ENCODE assay signal across 18 cellular contexts in genomic region chr10:105700327-105700726, GRCh38.
A peak's percentile ranks its signal among the peaks of the same experiment; 100 is the strongest.
DNase-seq lines count a peak whose midpoint lies in the region; TF ChIP-seq lines count a peak whose summit lies in the region.
"Had no signal": no experiment of that assay in that cellular context is flagged by ENCODE, and none has a peak within 500 bp of the region (broad histone marks: within the 10 kb centered on the region; RNA-seq: fewer than 3 reads in every experiment).

No MANE protein-coding gene starts in this region.

- no peak overlapping the region for H3K9ac ChIP-seq in NT2/D1 (ENCODE audit: insufficient read length, low read depth)
- H3K9ac ChIP-seq in endodermal cell (ENCODE audit: extremely low read depth, low read length, poor library complexity, severe bottlenecking), result no peak overlapping the region
- no peak overlapping the region for H3K9ac ChIP-seq in mesendoderm (ENCODE audit: low read length)

- H3K27ac Mint-ChIP-seq in endodermal cell, result no peak overlapping the region
- H3K27ac Mint-ChIP-seq: CD4-positive, CD25-positive, alpha-beta regulatory T cell; CD8-positive, alpha-beta memory T cell; IgD-negative memory B cell had no signal

- no peak overlapping the region for H3K4me3 Mint-ChIP-seq in endodermal cell
- H3K4me3 Mint-ChIP-seq: CD4-positive, CD25-positive, alpha-beta regulatory T cell; CD8-positive, alpha-beta memory T cell; IgD-negative memory B cell had no signal

- H2BK15ac ChIP-seq in mesendoderm (replicated peaks; ENCODE audit: low read depth), result no peak overlapping the region

- no peak overlapping the region for H3K18ac ChIP-seq in mesendoderm (ENCODE audit: low read length)

- H2BK120ac ChIP-seq in mesendoderm (ENCODE audit: low read depth, low read length), result no peak overlapping the region

- H2AK5ac ChIP-seq in mesendoderm (ENCODE audit: low read length), result no peak overlapping the region

- H3K36me3 ChIP-seq in NT2/D1 (ENCODE audit: insufficient read depth, insufficient read length, low read length), result no peaks in the 10 kb centered on the region
- no peaks in the 10 kb centered on the region for H3K36me3 ChIP-seq in endodermal cell (ENCODE audit: control insufficient read depth, insufficient read depth, low read length)
- H3K36me3 ChIP-seq in mesendoderm (ENCODE audit: control insufficient read depth, insufficient read depth, low read length), result no peaks in the 10 kb centered on the region
- H3K36me3 ChIP-seq: BE2C, HAP-1 had no signal

- no peak overlapping the region for H3K23ac ChIP-seq in mesendoderm (ENCODE audit: low read length)

- no peak overlapping the region for H3K56ac ChIP-seq in mesendoderm (ENCODE audit: low read length)

- H2BK5ac ChIP-seq in mesendoderm (ENCODE audit: low read length), result no peak overlapping the region

- H3K4me1 ChIP-seq in NT2/D1 (ENCODE audit: insufficient read depth, insufficient read length), result peaks cover 6% of the 10 kb centered on the region
- peaks cover 11% of the 10 kb centered on the region for H3K4me1 ChIP-seq in endodermal cell (ENCODE audit: control insufficient read depth, insufficient read depth, low read length)
- peaks cover 2% of the 10 kb centered on the region for H3K4me1 ChIP-seq in mesendoderm (ENCODE audit: control insufficient read depth, low read depth, low read length)
- H3K4me1 ChIP-seq: BE2C, HAP-1 had no signal

- no peak overlapping the region for H4K8ac ChIP-seq in mesendoderm (ENCODE audit: low read depth, low read length)

- no peaks in the 10 kb centered on the region for H3K9me3 ChIP-seq in NT2/D1 (ENCODE audit: insufficient read depth, low read length)
- H3K9me3 ChIP-seq in endodermal cell (ENCODE audit: control insufficient read depth, low read length), result no peaks in the 10 kb centered on the region
- H3K9me3 ChIP-seq: BE2C, HAP-1 had no signal

- H3K79me2 ChIP-seq in mesendoderm (ENCODE audit: control insufficient read depth, insufficient read depth, low read length), result no peaks in the 10 kb centered on the region

- no peak overlapping the region for H4K5ac ChIP-seq in mesendoderm (ENCODE audit: low read length)

- 39 to 61% methylated on average over 2 of the region's 2 CpGs for WGBS in endodermal cell (ENCODE audit: insufficient coverage in 1 of 2, insufficient read length in 1 of 2), 2 experiments
- no CpG with 5 or more reads among the region's 2 CpGs for WGBS in mesendoderm (ENCODE audit: extremely low coverage, insufficient coverage, low lambda C conversion rate)

- H3K27me3 ChIP-seq in NT2/D1 (ENCODE audit: insufficient read depth, insufficient read length) (no peaks in the 10 kb centered on the region), endodermal cell (ENCODE audit: control insufficient read depth, insufficient read depth, low read length, poor library complexity, severe bottlenecking) (peaks cover 3% of the 10 kb centered on the region), mesendoderm (ENCODE audit: insufficient read depth, low read length, poor library complexity) (no peaks in the 10 kb centered on the region)
- H3K27me3 ChIP-seq: BE2C had no signal

- peaks cover 19% of the 10 kb centered on the region for H3K27me3 Mint-ChIP-seq in endodermal cell (ENCODE audit: insufficient read depth)
- H3K27me3 Mint-ChIP-seq: CD8-positive, alpha-beta memory T cell; IgD-negative memory B cell had no signal

- H3K4me3 ChIP-seq in NT2/D1 (ENCODE audit: insufficient read length, low read depth) (no peak overlapping the region), endodermal cell (ENCODE audit: low read length) (peak overlapping the region; percentile 43), mesendoderm (ENCODE audit: low read length) (no peak overlapping the region)
- H3K4me3 ChIP-seq: HAP-1 had no signal

- H3K79me1 ChIP-seq in mesendoderm (ENCODE audit: low read length), result no peaks in the 10 kb centered on the region

- H3K27ac ChIP-seq in endodermal cell (ENCODE audit: low read depth, low read length) (no peak overlapping the region), mesendoderm (ENCODE audit: low read depth, low read length) (no peak overlapping the region)

- peaks cover 15% of the 10 kb centered on the region for H3K4me1 Mint-ChIP-seq in endodermal cell
- H3K4me1 Mint-ChIP-seq: CD4-positive, CD25-positive, alpha-beta regulatory T cell; CD8-positive, alpha-beta memory T cell; IgD-negative memory B cell had no signal

- no peak for TF ChIP-seq CTCF in endodermal cell (conservative IDR thresholded peaks at IDR 0.05)

- H3K36me3 Mint-ChIP-seq in endodermal cell (ENCODE audit: low read depth), result no peaks in the 10 kb centered on the region
- H3K36me3 Mint-ChIP-seq: CD4-positive, CD25-positive, alpha-beta regulatory T cell; CD8-positive, alpha-beta memory T cell had no signal

- no peak overlapping the region for H3K4ac ChIP-seq in mesendoderm (ENCODE audit: low read depth, low read length)

- peak; percentile 33 for DNase-seq in NT2/D1 (ENCODE audit: low read depth, low spot score)
- no peak for DNase-seq in endodermal cell
- peak; percentile 52 for DNase-seq in mesendoderm
- peak; percentile 39 for DNase-seq in retina
- no peak for DNase-seq in glomerular visceral epithelial cell (ENCODE audit: extremely low spot score)
- DNase-seq in NCI-H446 (lab: John Stamatoyannopoulos, UW), result no peak
- no peak for DNase-seq in UCSD-AML1 (lab: John Stamatoyannopoulos, UW; ENCODE audit: unreplicated experiment)
- DNase-seq: BE2C; C1 segment of cervical spinal cord; CD4-positive, CD25-positive, alpha-beta regulatory T cell; CD8-positive, alpha-beta memory T cell; COR-L47; DMS 273 treated with DMSO at 0.1 percent for 48 hours; DMS53; DND-41; EL had no signal

- no peaks in the 10 kb centered on the region for H3K9me3 Mint-ChIP-seq in endodermal cell

- H3K4me2 ChIP-seq in mesendoderm (ENCODE audit: low read length), result no peak overlapping the region

Comparison
In these comparisons a context has a peak if more than half of its experiments do, and no peak if none do; other contexts are left out.
1. DNase-seq: peak in NT2/D1 (single experiment), mesendoderm (single experiment) and retina (single experiment); none in endodermal cell (single experiment), glomerular visceral epithelial cell (single experiment), NCI-H446 (0 of 2) and UCSD-AML1 (single experiment).